In genomic region chr12:108681317-108681716, GRCh38 we compare ENCODE assay signal across 16 cellular contexts.
"Had no signal": no experiment of that assay in that cellular context is flagged by ENCODE, and none has a peak within 500 bp of the region (broad histone marks: within the 10 kb centered on the region; RNA-seq: fewer than 3 reads in every experiment).

No MANE protein-coding gene starts in this region.

- H3K36me3 ChIP-seq: prostate gland, thoracic aorta had no signal

- H3K27me3 Mint-ChIP-seq: activated CD4-positive, alpha-beta T cell treated with anti-CD3 and anti-CD28 coated beads, Interleukin-2, amount 10 ng/mL, durations not matched to agents 24 days and 14 days had no signal

- H3K36me3 Mint-ChIP-seq: natural killer cell had no signal

- H3K4me3 Mint-ChIP-seq: activated CD4-positive, alpha-beta T cell treated with anti-CD3 and anti-CD28 coated beads, Interleukin-2, amount 10 ng/mL, durations not matched to agents 24 days and 14 days; activated T-helper 1 cell treated with anti-CD3 and anti-CD28 coated beads, Interleukin-12 subunit alpha, Interleukin-12 subunit beta, Interleukin-2, Interleukin-4 antibody, amounts not matched to agents 30 ng/mL and 10 ng/mL and 1 ng/mL, durations not matched to agents 14 hours and 24 hours and 36 hours; natural killer cell; T-helper 2 cell treated with Interferon-gamma antibody and Interleukin-4, amounts not matched to agents 5 μg/mL and 100 μg/mL, for 36 hours had no signal

- H3K27ac Mint-ChIP-seq: activated CD4-positive, alpha-beta T cell treated with anti-CD3 and anti-CD28 coated beads, Interleukin-2, amount 10 ng/mL, durations not matched to agents 24 days and 14 days; activated T-helper 1 cell treated with anti-CD3 and anti-CD28 coated beads, Interleukin-12 subunit alpha, Interleukin-12 subunit beta, Interleukin-2, Interleukin-4 antibody, amounts not matched to agents 30 ng/mL and 10 ng/mL and 1 ng/mL, durations not matched to agents 14 hours and 24 hours and 36 hours; natural killer cell; T-helper 2 cell treated with Interferon-gamma antibody and Interleukin-4, amounts not matched to agents 5 μg/mL and 100 μg/mL, for 36 hours had no signal

- ATAC-seq: left ventricle myocardium superior, natural killer cell, sciatic nerve had no signal

- DNase-seq: activated CD4-positive, alpha-beta T cell treated with anti-CD3 and anti-CD28 coated beads, Interleukin-2, amount 10 ng/mL, durations not matched to agents 24 days and 14 days; activated CD4-positive, CD25-positive, alpha-beta regulatory T cell; activated CD8-positive, alpha-beta memory T cell treated with anti-CD3 and anti-CD28 coated beads, Interleukin-2, amount 50 U/mL, for 48 hours; anterior cingulate cortex; esophagus squamous epithelium; left ventricle myocardium superior; mesenchymal stem cell; natural killer cell; nucleus accumbens; spleen; stomach had no signal

- H3K9me3 Mint-ChIP-seq: activated CD4-positive, alpha-beta T cell treated with anti-CD3 and anti-CD28 coated beads, Interleukin-2, amount 10 ng/mL, durations not matched to agents 24 days and 14 days; activated T-helper 1 cell treated with anti-CD3 and anti-CD28 coated beads, Interleukin-12 subunit alpha, Interleukin-12 subunit beta, Interleukin-2, Interleukin-4 antibody, amounts not matched to agents 30 ng/mL and 10 ng/mL and 1 ng/mL, durations not matched to agents 14 hours and 24 hours and 36 hours; natural killer cell; T-helper 2 cell treated with Interferon-gamma antibody and Interleukin-4, amounts not matched to agents 5 μg/mL and 100 μg/mL, for 36 hours had no signal

- H3K9me3 ChIP-seq: esophagus squamous epithelium, prostate gland, spleen, stomach, thoracic aorta had no signal

- H3K4me3 ChIP-seq: esophagus squamous epithelium, prostate gland, spleen, stomach, thoracic aorta had no signal

- H3K27me3 ChIP-seq: esophagus squamous epithelium, spleen, stomach had no signal

- H3K27ac ChIP-seq: prostate gland, spleen had no signal

- H3K4me1 ChIP-seq: prostate gland had no signal
